ENCODE assay signal across 10 cellular contexts in genomic region chr1:45843474-45843905, GRCh38. TPM values are rescaled to one million over a fixed set of nuclear protein-coding genes. Genes with fewer than 3 reads are reported as not detected.
DNase-seq lines count a peak whose midpoint lies in the region; ATAC-seq and TF ChIP-seq lines count a peak whose summit lies in the region.
"Had no signal": no experiment of that assay in that cellular context is flagged by ENCODE, and none has a peak within 500 bp of the region (broad histone marks: within the 10 kb centered on the region; RNA-seq: fewer than 3 reads in every experiment).

No MANE protein-coding gene starts in this region.

- TF ChIP-seq CTCF in BJ (IDR thresholded peaks at IDR 0.05; ENCODE audit: insufficient read depth, low read depth, low read length) (peak; percentile 28; the same call in 1 of the 2 replicates), VCaP (conservative IDR thresholded peaks at IDR 0.05) (peak; percentile 54), hepatocyte (IDR thresholded peaks at IDR 0.05; ENCODE audit: poor library complexity) (peak; percentile 41)

- POLR2A ChIA-PET in BJ (lab: Charles Lee) = no interaction called here

- CTCF ChIA-PET in BJ (lab: Yijun Ruan, JAX) = interaction anchor here (0.7 to 1.6 kb wide), 3 partner anchors 23 to 89 kb away, joined by 3 to 4 read pairs (median 3); no protein-coding TSS in a partner anchor

- no peak overlapping the region for H3K27ac ChIP-seq in VCaP
- H3K27ac ChIP-seq in hepatocyte = no peak overlapping the region
- H3K27ac ChIP-seq: pancreas had no signal

- H3K27me3 ChIP-seq in BJ (ENCODE audit: control insufficient read depth, insufficient read depth, low read length) (no peaks in the 10 kb centered on the region), hepatocyte (no peaks in the 10 kb centered on the region)
- H3K27me3 ChIP-seq: pancreas had no signal

- H3K4me3 ChIP-seq in BJ (ENCODE audit: low read depth, low read length) = no peak overlapping the region
- H3K4me3 ChIP-seq in hepatocyte = no peak overlapping the region
- H3K4me3 ChIP-seq: pancreas had no signal

- DNase-seq in BJ (ENCODE audit: low read depth) = no peak
- peak; percentile 3 for DNase-seq in HT-29 (ENCODE audit: low spot score)
- no peak for DNase-seq in hepatocyte (ENCODE audit: low spot score)
- DNase-seq in activated effector memory CD4-positive, alpha-beta T cell treated with anti-CD3 and anti-CD28 coated beads, Interleukin-2, amount 50 U/mL, for 16 hours = no peak
- no peak for DNase-seq in DMS153 treated with DMSO at 0.1 percent for 48 hours (lab: John Stamatoyannopoulos, UW; ENCODE audit: unreplicated experiment)
- DNase-seq: NCI-H2171 treated with DMSO at 0.1 percent for 48 hours, pancreas had no signal

- no peaks in the 10 kb centered on the region for H3K9me3 ChIP-seq in hepatocyte (ENCODE audit: low read depth)
- H3K9me3 ChIP-seq: pancreas had no signal

- H3K4me2 ChIP-seq in hepatocyte = peak overlapping the region; percentile 18

- no peaks in the 10 kb centered on the region for H4K20me1 ChIP-seq in hepatocyte (ENCODE audit: insufficient read depth, poor library complexity, severe bottlenecking)

- no peaks in the 10 kb centered on the region for H3K4me1 ChIP-seq in hepatocyte (ENCODE audit: insufficient read depth)

- ATAC-seq in HG02884 (IDR thresholded peaks at IDR 0.05; ENCODE audit: unreplicated experiment) (no peak), GM21526 (IDR thresholded peaks at IDR 0.05; ENCODE audit: low FRiP score, unreplicated experiment) (no peak)

- no peaks in the 10 kb centered on the region for H3K9me2 ChIP-seq in hepatocyte (replicated peaks; ENCODE audit: insufficient read depth)

- H3K36me3 ChIP-seq in BJ (ENCODE audit: control insufficient read depth, insufficient read depth, low read length) (no peaks in the 10 kb centered on the region), hepatocyte (replicated peaks; ENCODE audit: insufficient read depth, low read depth) (no peaks in the 10 kb centered on the region)
- H3K36me3 ChIP-seq: pancreas had no signal

- H2AFZ ChIP-seq in hepatocyte = no peak overlapping the region

- H3K79me2 ChIP-seq in hepatocyte = peaks cover 23% of the 10 kb centered on the region

RNA-seq across cellular contexts. Expression of gene MAST2, which starts 40.1 kb away (rescaled TPM):
- 31.0 and 47.2 TPM in 2 replicates for polyA plus RNA-seq in BJ (2011; rRNA removed)
- 39.5 and 40.0 TPM in 2 replicates for polyA minus RNA-seq in BJ (2011; rRNA and poly(A)+ RNA removed)
- 25.4 and 27.0 TPM in 2 replicates for total RNA-seq in HT-29 (2014; rRNA removed; shearing (Covaris generic))
- 23.8 and 25.8 TPM in 2 replicates for total RNA-seq in hepatocyte
- polyA plus RNA-seq in hepatocyte = 32.4 and 33.5 TPM in 2 replicates
